In the genomic region with DNA sequence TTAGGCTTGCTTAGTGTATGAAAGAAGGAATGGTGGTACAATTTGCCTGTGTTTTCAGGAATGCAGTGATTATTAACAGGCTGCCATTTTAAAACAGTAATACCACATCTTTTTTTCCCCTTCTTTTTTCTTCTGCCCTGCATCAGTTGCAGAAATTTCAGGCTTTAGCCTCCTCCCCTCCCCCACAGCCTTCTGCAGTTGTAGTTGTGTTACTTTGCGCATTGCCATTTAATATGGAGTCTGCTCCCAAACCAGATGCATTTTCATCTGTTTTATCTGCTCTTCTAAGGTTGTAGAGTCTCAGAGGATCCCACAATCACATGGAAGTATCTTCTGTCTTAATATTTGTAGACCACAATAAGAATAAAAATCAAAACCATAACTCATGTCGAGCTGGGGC, we compare ENCODE assay signal across 21 cellular contexts. TPM values are rescaled to one million over a fixed set of nuclear protein-coding genes. Genes with fewer than 3 reads are reported as not detected.
DNase-seq lines count a peak whose midpoint lies in the region; TF ChIP-seq lines count a peak whose summit lies in the region.
"Had no signal": no experiment of that assay in that cellular context is flagged by ENCODE, and none has a peak within 500 bp of the region (broad histone marks: within the 10 kb centered on the region; RNA-seq: fewer than 3 reads in every experiment).

No MANE protein-coding gene starts in this region.

- no peak for TF ChIP-seq EP300 in tibial nerve (IDR thresholded peaks at IDR 0.05)
- TF ChIP-seq EP300 in stomach (IDR thresholded peaks at IDR 0.05): no peak

- no peak overlapping the region for H2BK12ac ChIP-seq in trophoblast cell (ENCODE audit: low read length)

- H3K4me3 Mint-ChIP-seq in chondrocyte (ENCODE audit: unreplicated experiment): no peak overlapping the region
- H3K4me3 Mint-ChIP-seq: CD4-positive, alpha-beta T cell had no signal

- H3K18ac ChIP-seq in trophoblast cell (ENCODE audit: low read length): no peak overlapping the region

- no peak overlapping the region for H2BK5ac ChIP-seq in trophoblast cell (ENCODE audit: low read depth, low read length, poor library complexity)

- no peak overlapping the region for H3K4me2 ChIP-seq in trophoblast cell (ENCODE audit: low read length)

- H4K8ac ChIP-seq in trophoblast cell (ENCODE audit: low read depth, low read length): no peak overlapping the region

- H4K91ac ChIP-seq in trophoblast cell (ENCODE audit: low read depth, low read length): no peak overlapping the region

- peaks cover 3% of the 10 kb centered on the region for H3K36me3 Mint-ChIP-seq in chondrocyte (ENCODE audit: low read depth)

- no peak overlapping the region for H3K14ac ChIP-seq in trophoblast cell (ENCODE audit: low read length)

- TF ChIP-seq POLR2A in tibial nerve (IDR thresholded peaks at IDR 0.05) (no peak), stomach (IDR thresholded peaks at IDR 0.05) (no peak)

- H3K27me3 ChIP-seq in tibial nerve (no peaks in the 10 kb centered on the region), stomach (peaks cover 0 to 13% (median 0%) of the 10 kb centered on the region in 3 donors), trophoblast cell (ENCODE audit: insufficient read depth, low read length) (no peaks in the 10 kb centered on the region)
- H3K27me3 ChIP-seq: right lobe of liver had no signal

- H3K79me2 ChIP-seq in trophoblast cell (ENCODE audit: control insufficient read depth, insufficient read depth, low read length, poor library complexity): peaks cover 5% of the 10 kb centered on the region

- no peak for TF ChIP-seq CTCF in chondrocyte (IDR thresholded peaks at IDR 0.05)
- TF ChIP-seq CTCF in tibial nerve (IDR thresholded peaks at IDR 0.05): no peak
- TF ChIP-seq CTCF in stomach (IDR thresholded peaks at IDR 0.05): no peak

- peaks cover 28% of the 10 kb centered on the region for H3K4me1 Mint-ChIP-seq in chondrocyte (ENCODE audit: low read depth)

- H3K23ac ChIP-seq in trophoblast cell (ENCODE audit: low read length): no peak overlapping the region

- no peak overlapping the region for H2BK120ac ChIP-seq in trophoblast cell (ENCODE audit: insufficient read depth, low read length, poor library complexity)

- no peak overlapping the region for H3K4ac ChIP-seq in trophoblast cell (ENCODE audit: low read depth, low read length)

- 43 to 51% methylated on average over 2 of the region's 2 CpGs for WGBS in tibial nerve, 2 donors
- 44 to 55% (median 45%) methylated on average over 2 of the region's 2 CpGs for WGBS in stomach, 5 donors
- no CpG with 5 or more reads among the region's 2 CpGs for WGBS in trophoblast cell (ENCODE audit: extremely low coverage, insufficient coverage, insufficient read length)

- H3K4me1 ChIP-seq in tibial nerve (peaks cover 0 to 63% (median 0%) of the 10 kb centered on the region in 4 donors), stomach (peaks cover 3 to 51% (median 27%) of the 10 kb centered on the region in 4 donors), trophoblast cell (ENCODE audit: control insufficient read depth in 1 of 2, insufficient read depth in 2 of 2, low read length in 2 of 2) (peaks cover 0 to 2% of the 10 kb centered on the region in 2 experiments)

- peaks cover 11% of the 10 kb centered on the region for H3K79me1 ChIP-seq in trophoblast cell (ENCODE audit: low read length)

- H3K9ac ChIP-seq in trophoblast cell (ENCODE audit: low read length): no peak overlapping the region

- H2AFZ ChIP-seq in trophoblast cell (ENCODE audit: insufficient read depth, low read length, poor library complexity): no peak overlapping the region

- H3K27ac ChIP-seq in tibial nerve (peak overlapping the region; percentile 2 to 85 (median 42)), stomach (peak overlapping the region in 2 of 5 donors; percentile 2 to 51), trophoblast cell (ENCODE audit: low read depth, low read length) (no peak overlapping the region)
- H3K27ac ChIP-seq: right lobe of liver, RWPE1, upper lobe of right lung had no signal

- intact Hi-C loops in stomach (cut with DNase I; ENCODE audit: low total_unique reads): no loop called here

- H3K9me3 ChIP-seq in tibial nerve (no peaks in the 10 kb centered on the region), stomach (no peaks in the 10 kb centered on the region), trophoblast cell (ENCODE audit: insufficient read depth, low read depth, low read length) (peaks cover 2% of the 10 kb centered on the region)
- H3K9me3 ChIP-seq: right lobe of liver, upper lobe of right lung had no signal

- H3K9me3 Mint-ChIP-seq in chondrocyte (ENCODE audit: low read depth): no peaks in the 10 kb centered on the region

- peak; percentile 20 for DNase-seq in NCI-H82 (lab: John Stamatoyannopoulos, UW)
- DNase-seq in NCI-H82 treated with DMSO at 0.1 percent for 48 hours (lab: John Stamatoyannopoulos, UW; ENCODE audit: unreplicated experiment): no peak
- DNase-seq in chondrocyte (ENCODE audit: low spot score): no peak
- DNase-seq in midbrain (lab: John Stamatoyannopoulos, UW): peak; percentile 50
- no peak for DNase-seq in tibial nerve (ENCODE audit: low spot score in 2 of 2)
- no peak for DNase-seq in NCI-H1092 (lab: John Stamatoyannopoulos, UW)
- no peak for DNase-seq in stomach
- DNase-seq in trophoblast cell: no peak
- DNase-seq: activated CD4-positive, CD25-positive, alpha-beta regulatory T cell treated with anti-CD3 and anti-CD28 coated beads, Interleukin-2, amount 50 U/mL, for 72 hours; activated CD8-positive, alpha-beta memory T cell treated with anti-CD3 and anti-CD28 coated beads, Interleukin-2, amount 50 U/mL, for 48 hours; activated naive CD4-positive, alpha-beta T cell treated with Interleukin-2 at 50 U/mL for 16 hours; CD4-positive, alpha-beta T cell; H7; left colon; NCI-H1436 treated with DMSO at 0.1 percent for 48 hours; NCI-H524 treated with DMSO at 0.1 percent for 48 hours; right lobe of liver; stimulated activated CD4-positive, alpha-beta T cell treated with anti-CD3 and anti-CD28 coated beads, Interleukin-2, amount 100 ng/mL, for 48 hours; T-helper 2 cell; upper lobe of right lung had no signal

- H2AK5ac ChIP-seq in trophoblast cell (ENCODE audit: low read length): no peak overlapping the region

- H3K27ac Mint-ChIP-seq in chondrocyte (ENCODE audit: unreplicated experiment): peak overlapping the region; percentile 18
- H3K27ac Mint-ChIP-seq: CD4-positive, alpha-beta T cell had no signal

- no peak overlapping the region for H4K12ac ChIP-seq in trophoblast cell (ENCODE audit: low read depth, low read length)

- H3K36me3 ChIP-seq in tibial nerve (no peaks in the 10 kb centered on the region), stomach (no peaks in the 10 kb centered on the region), trophoblast cell (ENCODE audit: control insufficient read depth in 1 of 2, insufficient read depth in 2 of 2, low read length in 2 of 2) (no peaks in the 10 kb centered on the region)
- H3K36me3 ChIP-seq: right lobe of liver, upper lobe of right lung had no signal

- no peaks in the 10 kb centered on the region for H3K27me3 Mint-ChIP-seq in chondrocyte (ENCODE audit: low read depth)

- H3K4me3 ChIP-seq in tibial nerve (no peak overlapping the region), stomach (no peak overlapping the region), trophoblast cell (ENCODE audit: low read depth, low read length) (no peak overlapping the region)
- H3K4me3 ChIP-seq: right lobe of liver, upper lobe of right lung had no signal

RNA-seq across cellular contexts. Expression of a gene that starts 3.8 kb away (rescaled TPM):
- total RNA-seq in chondrocyte (3.4 to 14.5 TPM (median 3.9 TPM) in 3 replicates), tibial nerve (1 to 10 TPM; 3.7 to 7.2 (median 6.2) TPM), stomach (1 to 10 TPM in 4 of 5 donors, not detected in 1; 1.2 to 8.0 (median 6.1) TPM)
- under 1 TPM; 0.28 to 0.61 (median 0.31) TPM for polyA plus RNA-seq in stomach
- 5.7 and 6.7 TPM in 2 replicates for polyA plus RNA-seq in trophoblast cell (2013)
- total RNA-seq: CD4-positive, alpha-beta T cell had no signal

Comparison
In these comparisons a context has a peak if more than half of its experiments do, and no peak if none do; other contexts are left out.
1. DNase-seq: peak in NCI-H82 (single experiment) and midbrain (single experiment); none in NCI-H82 treated with DMSO at 0.1 percent for 48 hours (single experiment), chondrocyte (single experiment), tibial nerve (0 of 2), NCI-H1092 (single experiment), stomach (single experiment) and trophoblast cell (0 of 2).